In genomic region chr19:15464394-15465385, GRCh38 we compare ENCODE assay signal across 9 cellular contexts. TPM values are rescaled to one million over a fixed set of nuclear protein-coding genes. Genes with fewer than 3 reads are reported as not detected.
A peak's percentile ranks its signal among the peaks of the same experiment; 100 is the strongest.
DNase-seq lines count a peak whose midpoint lies in the region; ATAC-seq and TF ChIP-seq lines count a peak whose summit lies in the region.
"Had no signal": no experiment of that assay in that cellular context is flagged by ENCODE, and none has a peak within 500 bp of the region (broad histone marks: within the 10 kb centered on the region; RNA-seq: fewer than 3 reads in every experiment).

RASAL3 (minus strand) TSS chr19:15464544; CDS start chr19:15464358, 186 bp downstream.

- peak within 1 kb of the TSS; percentile 62 for H3K27ac ChIP-seq in KMS-11
- peak within 1 kb of the TSS in 6 of 10 donors; percentile 9 to 94 (median 60) for H3K27ac ChIP-seq in heart right ventricle

- no peak for TF ChIP-seq CTCF in GM12865 (IDR thresholded peaks at IDR 0.05; ENCODE audit: insufficient read depth, low read depth, low read length, missing control alignments)
- TF ChIP-seq CTCF in KMS-11 (conservative IDR thresholded peaks at IDR 0.05; ENCODE audit: low read depth, low read length), result no peak
- TF ChIP-seq CTCF in heart right ventricle (IDR thresholded peaks at IDR 0.05), result no peak

- no peaks in the 10 kb centered on the region for H3K9me3 ChIP-seq in heart right ventricle

- intact Hi-C loops in heart right ventricle (cut with DNase I), result loop anchor here in 3 of 10 donors (5.0 to 10.0 kb wide), 3 partner anchors 88 to 370 kb away; no protein-coding TSS in a partner anchor

- ATAC-seq in heart right ventricle, result peak in 6 of 8 donors; percentile 40 to 75 (median 67)

- DNase-seq in GM12865 (ENCODE audit: low read depth) (peak; percentile 86), heart right ventricle (peak in 1 of 2 donors; percentile 32), CD1c-positive myeloid dendritic cell (ENCODE audit: extremely low spot score) (no peak), foreskin melanocyte (no peak), NCI-H2107 (lab: John Stamatoyannopoulos, UW) (no peak)
- DNase-seq in activated CD8-positive, alpha-beta memory T cell treated with anti-CD3 and anti-CD28 coated beads, Interleukin-2, amount 50 U/mL, for 48 hours, result peak; percentile 83
- DNase-seq in stimulated activated CD8-positive, alpha-beta memory T cell treated with anti-CD3 and anti-CD28 coated beads, Interleukin-15, amount 100 ng/mL, for 24 hours (ENCODE audit: low read depth), result peak; percentile 36

- 33 to 36% methylated on average over 17 of the region's 17 CpGs for WGBS in heart right ventricle, 2 donors

- peak within 1 kb of the TSS; percentile 63 for H2AFZ ChIP-seq in KMS-11 (ENCODE audit: low read depth)

- H3K4me3 ChIP-seq in GM12865 (ENCODE audit: low read depth, low read length) (peak within 1 kb of the TSS; percentile 73), KMS-11 (IDR thresholded peaks at IDR 0.05; ENCODE audit: insufficient read depth, low read depth, low read length) (no peak within 1 kb of the TSS), heart right ventricle (peak within 1 kb of the TSS in 8 of 10 donors; percentile 2 to 68 (median 46))

- no peaks in the 10 kb centered on the region for H3K79me2 ChIP-seq in KMS-11 (ENCODE audit: insufficient read depth, low read depth)

- no peaks in the 10 kb centered on the region for H3K27me3 ChIP-seq in KMS-11 (ENCODE audit: insufficient read depth, low read depth)
- peaks cover 5 to 69% (median 38%) of the 10 kb centered on the region in 7 donors for H3K27me3 ChIP-seq in heart right ventricle

- H3K4me2 ChIP-seq in KMS-11, result peak within 1 kb of the TSS; percentile 79

- H3K36me3 ChIP-seq in KMS-11 (ENCODE audit: insufficient read depth) (no peaks in the 10 kb centered on the region), heart right ventricle (peaks cover 0 to 21% (median 0%) of the 10 kb centered on the region in 9 donors)

- H4K20me1 ChIP-seq in KMS-11 (ENCODE audit: insufficient read depth), result no peaks in the 10 kb centered on the region

- H3K4me1 ChIP-seq in KMS-11 (ENCODE audit: low read depth, poor library complexity, severe bottlenecking) (peaks cover 42% of the 10 kb centered on the region), heart right ventricle (peaks cover 0 to 52% (median 5%) of the 10 kb centered on the region in 9 donors)

- H3K9ac ChIP-seq in KMS-11, result peak within 1 kb of the TSS; percentile 74

RNA-seq across cellular contexts. Expression of gene RASAL3, which starts in this region (rescaled TPM):
- total RNA-seq in heart right ventricle, result 1 to 10 TPM in 5 of 10 donors, under 1 TPM in 5; 0.19 to 6.6 (median 0.85) TPM
- polyA plus RNA-seq in heart right ventricle, result 1 to 10 TPM in 1 of 2 donors, under 1 TPM in 1; 0.64 to 1.6 TPM
- total RNA-seq: fibroblast of villous mesenchyme had no signal

Comparison
In these comparisons a context has a peak if more than half of its experiments do, and no peak if none do; other contexts are left out.
1. DNase-seq: peak in GM12865 (single experiment), activated CD8-positive, alpha-beta memory T cell treated with anti-CD3 and anti-CD28 coated beads, Interleukin-2, amount 50 U/mL, for 48 hours (single experiment) and stimulated activated CD8-positive, alpha-beta memory T cell treated with anti-CD3 and anti-CD28 coated beads, Interleukin-15, amount 100 ng/mL, for 24 hours (single experiment); none in CD1c-positive myeloid dendritic cell (single experiment), foreskin melanocyte (single experiment) and NCI-H2107 (single experiment).